In the genomic region with DNA sequence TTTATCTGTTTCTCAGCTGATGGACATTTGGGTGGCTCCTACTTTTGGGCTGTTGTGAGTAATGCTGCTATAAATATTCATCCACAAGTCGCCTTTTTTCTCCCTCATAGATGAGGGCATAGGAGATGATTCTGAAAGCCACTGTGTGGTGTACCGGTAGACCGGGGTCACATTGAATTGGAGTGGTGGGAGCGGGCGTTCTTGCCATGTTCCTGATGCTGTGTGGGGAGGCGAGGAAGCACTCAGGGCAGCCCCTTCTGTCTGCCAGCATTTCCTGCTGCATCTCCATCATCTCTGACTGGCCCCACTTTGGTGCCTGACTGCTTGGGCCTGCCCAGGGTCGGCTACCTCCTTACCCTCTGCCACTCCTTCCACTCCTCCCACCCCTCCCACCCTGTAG, we compare ENCODE assay signal across 29 cellular contexts.
"Had no signal": no experiment of that assay in that cellular context is flagged by ENCODE, and none has a peak within 500 bp of the region (broad histone marks: within the 10 kb centered on the region; RNA-seq: fewer than 3 reads in every experiment).

No MANE protein-coding gene starts in this region.

- H3K4me3 ChIP-seq: ascending aorta, breast epithelium, cardiac muscle cell, coronary artery, dorsolateral prefrontal cortex had no signal

- ATAC-seq: activated naive CD4-positive, alpha-beta T cell treated with anti-CD3 and anti-CD28 coated beads, Interleukin-2, amount 50 U/mL, for 72 hours; activated T-cell treated with anti-CD3 and anti-CD28 coated beads, Interleukin-2, amount 50 U/mL, for 72 hours; esophagus mucosa; WTC11 had no signal

- FAIRE-seq: frontal cortex had no signal

- H3K27me3 ChIP-seq: ascending aorta, breast epithelium, cardiac muscle cell, dorsolateral prefrontal cortex had no signal

- DNase-seq: activated CD4-positive, alpha-beta memory T cell treated with anti-CD3 and anti-CD28 coated beads, Interleukin-2, amount 10 ng/mL, durations not matched to agents 7 days and 5 days; activated CD4-positive, alpha-beta T cell treated with anti-CD3 and anti-CD28 coated beads for 1 hour; activated CD4-positive, alpha-beta T cell treated with anti-CD3 and anti-CD28 coated beads for 4 hours; activated CD4-positive, alpha-beta T cell treated with anti-CD3 and anti-CD28 coated beads, Interleukin-2, amount 10 ng/mL, durations not matched to agents 7 days and 5 days; activated CD4-positive, alpha-beta T cell treated with anti-CD3 and anti-CD28 coated beads, Interleukin-2, amount 50 U/mL, for 4 hours; activated CD8-positive, alpha-beta memory T cell treated with anti-CD3 and anti-CD28 coated beads, Interleukin-2, amount 50 U/mL, for 48 hours; activated gamma-delta T cell; activated naive CD4-positive, alpha-beta T cell; activated naive CD4-positive, alpha-beta T cell treated with anti-CD3 and anti-CD28 coated beads, Interleukin-2, amount 10 ng/mL, durations not matched to agents 7 days and 5 days; activated naive CD8-positive, alpha-beta T cell treated with anti-CD3 and anti-CD28 coated beads, Interleukin-2, amount 10 ng/mL, durations not matched to agents 7 days and 5 days; activated T-cell treated with anti-CD3 and anti-CD28 coated beads for 4 hours; activated T-cell treated with anti-CD3 and anti-CD28 coated beads, Interleukin-2, amount 50 U/mL, for 24 hours; activated T-cell treated with anti-CD3 and anti-CD28 coated beads, Interleukin-2, amount 50 U/mL, for 72 hours; central memory CD4-positive, alpha-beta T cell; cerebellar nuclear complex; effector memory CD4-positive, alpha-beta T cell; endodermal cell; foreskin fibroblast; head of caudate nucleus; T-helper 2 cell had no signal

- H3K9me3 ChIP-seq: ascending aorta, breast epithelium had no signal

- H3K27ac ChIP-seq: ascending aorta, breast epithelium, cardiac muscle cell, coronary artery had no signal

- H3K4me1 ChIP-seq: ascending aorta, breast epithelium had no signal
